In genomic region chr20:19838981-19839576, GRCh38 we compare ENCODE assay signal across 1 cellular context.
TF ChIP-seq lines count a peak whose summit lies in the region.

No MANE protein-coding gene starts in this region.

TF ChIP-seq in HCT116, 20 proteins besides CTCF, POLR2A, EP300 and RAD21 (continued from another document):
- TF ChIP-seq REST (IDR thresholded peaks at IDR 0.05; ENCODE audit: low read depth): no peak
- no peak for TF ChIP-seq ZNF274 (IDR thresholded peaks at IDR 0.05; ENCODE audit: low read depth, low read length)
- TF ChIP-seq JUND (IDR thresholded peaks at IDR 0.05): no peak
- TF ChIP-seq ZBTB33 (IDR thresholded peaks at IDR 0.05; ENCODE audit: extremely low read depth, insufficient replicate concordance, low read length): no peak
- TF ChIP-seq ZFX (IDR thresholded peaks at IDR 0.05): no peak
- TF ChIP-seq ATF3 (IDR thresholded peaks at IDR 0.05): no peak
- TF ChIP-seq FOSL1 (IDR thresholded peaks at IDR 0.05; ENCODE audit: low read depth): no peak
- no peak for TF ChIP-seq SRF (IDR thresholded peaks at IDR 0.05; ENCODE audit: low read depth)
- no peak for TF ChIP-seq MAX (IDR thresholded peaks at IDR 0.05)
- no peak for TF ChIP-seq CBX3 (IDR thresholded peaks at IDR 0.05; ENCODE audit: low read depth)
- TF ChIP-seq CEBPB (IDR thresholded peaks at IDR 0.05; ENCODE audit: low read depth): no peak
- TF ChIP-seq YY1 (IDR thresholded peaks at IDR 0.05; ENCODE audit: extremely low read depth, insufficient replicate concordance, low read depth, low read length): no peak
- TF ChIP-seq SIN3A (IDR thresholded peaks at IDR 0.05; ENCODE audit: low read depth): no peak
- no peak for TF ChIP-seq EZH2 (IDR thresholded peaks at IDR 0.05)
- TF ChIP-seq POLR2AphosphoS5 (IDR thresholded peaks at IDR 0.05; ENCODE audit: low read depth, low read length): no peak
- TF ChIP-seq EGR1 (IDR thresholded peaks at IDR 0.05; ENCODE audit: low read depth): no peak
- TF ChIP-seq ELF1 (IDR thresholded peaks at IDR 0.05; ENCODE audit: borderline replicate concordance, low read depth): no peak
- TF ChIP-seq EZH2phosphoT487 (IDR thresholded peaks at IDR 0.05; ENCODE audit: borderline replicate concordance): no peak
- no peak for TF ChIP-seq TCF7L2 (IDR thresholded peaks at IDR 0.05; ENCODE audit: borderline replicate concordance, extremely low read depth, insufficient read depth, insufficient read length)
